Comparison of ENCODE assay signal across 1 cellular context in the genomic region with DNA sequence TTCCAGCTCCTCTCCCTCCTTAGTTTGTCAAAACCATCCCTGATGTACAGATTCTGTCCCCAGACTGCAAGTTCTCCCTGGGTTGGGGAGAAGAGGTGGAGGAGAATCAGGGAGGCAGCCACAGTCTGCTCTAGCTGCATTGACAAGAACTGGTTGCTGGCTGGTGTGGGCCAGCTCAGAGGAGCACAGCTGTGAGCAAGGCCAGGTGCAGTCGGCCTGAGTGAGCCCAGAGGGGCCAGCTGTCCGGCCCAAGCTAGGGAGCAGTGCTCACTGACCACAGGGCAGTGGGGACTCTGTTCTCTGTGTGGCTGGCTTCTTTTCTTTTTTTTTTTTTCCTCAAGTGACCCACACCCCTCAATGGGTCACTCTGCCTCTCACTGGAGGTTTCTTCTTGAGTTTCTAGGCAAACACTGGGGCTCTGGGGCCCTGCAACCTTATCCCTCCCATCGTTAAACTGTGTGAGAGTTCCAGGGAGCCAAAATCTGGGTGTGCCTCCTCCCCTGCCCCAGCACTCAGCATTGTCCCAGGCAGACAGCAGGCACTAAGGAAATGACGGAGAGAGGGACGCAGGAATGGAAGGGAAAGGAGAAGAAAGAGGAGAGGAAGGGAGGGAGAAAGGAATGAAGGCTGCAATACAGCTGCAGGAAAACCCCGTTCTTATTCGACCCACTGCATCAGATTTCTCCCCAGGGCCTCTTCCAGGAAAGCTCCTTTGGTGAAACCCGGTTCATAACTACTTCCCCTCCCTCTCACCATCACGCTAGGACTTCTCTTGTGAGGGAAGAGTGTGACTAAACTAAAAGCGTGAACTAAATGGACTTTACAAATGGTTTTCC.
TF ChIP-seq lines count a peak whose summit lies in the region.

No MANE protein-coding gene starts in this region.

TF ChIP-seq in GM23338, 12 proteins besides CTCF, POLR2A, EP300 and RAD21 (continued from another document):
- TF ChIP-seq, protein P1, sequence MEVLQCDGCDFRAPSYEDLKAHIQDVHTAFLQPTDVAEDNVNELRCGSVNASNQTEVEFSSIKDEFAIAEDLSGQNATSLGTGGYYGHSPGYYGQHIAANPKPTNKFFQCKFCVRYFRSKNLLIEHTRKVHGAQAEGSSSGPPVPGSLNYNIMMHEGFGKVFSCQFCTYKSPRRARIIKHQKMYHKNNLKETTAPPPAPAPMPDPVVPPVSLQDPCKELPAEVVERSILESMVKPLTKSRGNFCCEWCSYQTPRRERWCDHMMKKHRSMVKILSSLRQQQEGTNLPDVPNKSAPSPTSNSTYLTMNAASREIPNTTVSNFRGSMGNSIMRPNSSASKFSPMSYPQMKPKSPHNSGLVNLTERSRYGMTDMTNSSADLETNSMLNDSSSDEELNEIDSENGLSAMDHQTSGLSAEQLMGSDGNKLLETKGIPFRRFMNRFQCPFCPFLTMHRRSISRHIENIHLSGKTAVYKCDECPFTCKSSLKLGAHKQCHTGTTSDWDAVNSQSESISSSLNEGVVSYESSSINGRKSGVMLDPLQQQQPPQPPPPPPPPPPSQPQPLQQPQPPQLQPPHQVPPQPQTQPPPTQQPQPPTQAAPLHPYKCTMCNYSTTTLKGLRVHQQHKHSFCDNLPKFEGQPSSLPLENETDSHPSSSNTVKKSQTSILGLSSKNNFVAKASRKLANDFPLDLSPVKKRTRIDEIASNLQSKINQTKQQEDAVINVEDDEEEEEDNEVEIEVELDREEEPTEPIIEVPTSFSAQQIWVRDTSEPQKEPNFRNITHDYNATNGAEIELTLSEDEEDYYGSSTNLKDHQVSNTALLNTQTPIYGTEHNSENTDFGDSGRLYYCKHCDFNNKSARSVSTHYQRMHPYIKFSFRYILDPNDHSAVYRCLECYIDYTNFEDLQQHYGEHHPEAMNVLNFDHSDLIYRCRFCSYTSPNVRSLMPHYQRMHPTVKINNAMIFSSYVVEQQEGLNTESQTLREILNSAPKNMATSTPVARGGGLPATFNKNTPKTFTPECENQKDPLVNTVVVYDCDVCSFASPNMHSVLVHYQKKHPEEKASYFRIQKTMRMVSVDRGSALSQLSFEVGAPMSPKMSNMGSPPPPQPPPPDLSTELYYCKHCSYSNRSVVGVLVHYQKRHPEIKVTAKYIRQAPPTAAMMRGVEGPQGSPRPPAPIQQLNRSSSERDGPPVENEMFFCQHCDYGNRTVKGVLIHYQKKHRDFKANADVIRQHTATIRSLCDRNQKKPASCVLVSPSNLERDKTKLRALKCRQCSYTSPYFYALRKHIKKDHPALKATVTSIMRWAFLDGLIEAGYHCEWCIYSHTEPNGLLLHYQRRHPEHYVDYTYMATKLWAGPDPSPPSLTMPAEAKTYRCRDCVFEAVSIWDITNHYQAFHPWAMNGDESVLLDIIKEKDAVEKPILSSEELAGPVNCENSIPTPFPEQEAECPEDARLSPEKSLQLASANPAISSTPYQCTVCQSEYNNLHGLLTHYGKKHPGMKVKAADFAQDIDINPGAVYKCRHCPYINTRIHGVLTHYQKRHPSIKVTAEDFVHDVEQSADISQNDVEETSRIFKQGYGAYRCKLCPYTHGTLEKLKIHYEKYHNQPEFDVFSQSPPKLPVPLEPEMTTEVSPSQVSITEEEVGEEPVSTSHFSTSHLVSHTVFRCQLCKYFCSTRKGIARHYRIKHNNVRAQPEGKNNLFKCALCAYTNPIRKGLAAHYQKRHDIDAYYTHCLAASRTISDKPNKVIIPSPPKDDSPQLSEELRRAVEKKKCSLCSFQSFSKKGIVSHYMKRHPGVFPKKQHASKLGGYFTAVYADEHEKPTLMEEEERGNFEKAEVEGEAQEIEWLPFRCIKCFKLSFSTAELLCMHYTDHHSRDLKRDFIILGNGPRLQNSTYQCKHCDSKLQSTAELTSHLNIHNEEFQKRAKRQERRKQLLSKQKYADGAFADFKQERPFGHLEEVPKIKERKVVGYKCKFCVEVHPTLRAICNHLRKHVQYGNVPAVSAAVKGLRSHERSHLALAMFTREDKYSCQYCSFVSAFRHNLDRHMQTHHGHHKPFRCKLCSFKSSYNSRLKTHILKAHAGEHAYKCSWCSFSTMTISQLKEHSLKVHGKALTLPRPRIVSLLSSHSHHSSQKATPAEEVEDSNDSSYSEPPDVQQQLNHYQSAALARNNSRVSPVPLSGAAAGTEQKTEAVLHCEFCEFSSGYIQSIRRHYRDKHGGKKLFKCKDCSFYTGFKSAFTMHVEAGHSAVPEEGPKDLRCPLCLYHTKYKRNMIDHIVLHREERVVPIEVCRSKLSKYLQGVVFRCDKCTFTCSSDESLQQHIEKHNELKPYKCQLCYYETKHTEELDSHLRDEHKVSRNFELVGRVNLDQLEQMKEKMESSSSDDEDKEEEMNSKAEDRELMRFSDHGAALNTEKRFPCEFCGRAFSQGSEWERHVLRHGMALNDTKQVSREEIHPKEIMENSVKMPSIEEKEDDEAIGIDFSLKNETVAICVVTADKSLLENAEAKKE (CRISPR knock-in tag; IDR thresholded peaks at IDR 0.05) = no peak
- no peak for TF ChIP-seq CREB1 (CRISPR knock-in tag; IDR thresholded peaks at IDR 0.05; ENCODE audit: low read depth)
